1 cellular context compared by ENCODE assay signal in genomic region chr10:119737827-119738226, GRCh38.
TF ChIP-seq lines count a peak whose summit lies in the region.

No MANE protein-coding gene starts in this region.

TF ChIP-seq in SK-N-SH, 30 proteins besides CTCF, POLR2A, EP300 and RAD21 (continued from another document):
- no peak for TF ChIP-seq REST (IDR thresholded peaks at IDR 0.05; ENCODE audit: low read depth, low read length)
- TF ChIP-seq FOXJ3 (CRISPR knock-in tag; IDR thresholded peaks at IDR 0.05) = no peak
- peak; percentile 38; the same call in 1 of the 2 replicates for TF ChIP-seq POLR2AphosphoS5 (IDR thresholded peaks at IDR 0.05; ENCODE audit: low read depth, low read length)
- peak; percentile 84; the same call in 1 of the 2 replicates for TF ChIP-seq YY1 (IDR thresholded peaks at IDR 0.05; ENCODE audit: low read depth)
- no peak for TF ChIP-seq MXI1 (IDR thresholded peaks at IDR 0.05; ENCODE audit: low read depth, low read length)
- TF ChIP-seq SIN3A (IDR thresholded peaks at IDR 0.05; ENCODE audit: borderline replicate concordance, low read depth, low read length) = peak; percentile 59; the same call in 1 of the 2 replicates
- TF ChIP-seq IRF3 (IDR thresholded peaks at IDR 0.05; ENCODE audit: low read depth, low read length) = no peak
